ENCODE assay signal across 8 cellular contexts in the genomic region with DNA sequence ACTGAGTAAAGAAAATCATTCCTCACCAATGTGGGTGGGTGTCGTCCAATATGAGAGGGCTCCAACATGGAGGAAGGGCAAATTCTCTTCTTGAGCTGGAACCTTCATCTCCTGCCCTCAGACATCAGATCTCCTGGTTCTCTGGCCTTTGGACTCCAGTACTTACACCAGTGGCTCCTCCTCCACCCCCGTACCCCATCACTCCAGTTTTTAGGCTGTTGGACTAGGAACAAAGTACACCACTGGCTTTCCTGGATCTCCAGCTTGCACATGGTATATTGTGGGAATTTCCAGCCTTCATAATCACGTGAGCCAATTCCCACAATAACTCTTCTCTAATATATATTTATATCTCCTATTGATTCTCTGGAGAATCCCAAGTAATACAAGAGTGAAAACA.
"Had no signal": no experiment of that assay in that cellular context is flagged by ENCODE, and none has a peak within 500 bp of the region (broad histone marks: within the 10 kb centered on the region; RNA-seq: fewer than 3 reads in every experiment).

No MANE protein-coding gene starts in this region.

- ATAC-seq: GM23338, HCT116, K562 had no signal

- H3K9me3 ChIP-seq: HAP-1 had no signal

- FAIRE-seq: HTR-8/SVneo, K562 had no signal

- DNase-seq: H7, HFFc6, IMR-90 had no signal

- H2AFZ ChIP-seq: GM23338 had no signal

- H3K36me3 ChIP-seq: HAP-1 had no signal

- H3K4me3 ChIP-seq: GM23338, HAP-1, K562 had no signal

- H3K4me2 ChIP-seq: GM23338 had no signal
